ENCODE assay signal across 13 cellular contexts in the genomic region with DNA sequence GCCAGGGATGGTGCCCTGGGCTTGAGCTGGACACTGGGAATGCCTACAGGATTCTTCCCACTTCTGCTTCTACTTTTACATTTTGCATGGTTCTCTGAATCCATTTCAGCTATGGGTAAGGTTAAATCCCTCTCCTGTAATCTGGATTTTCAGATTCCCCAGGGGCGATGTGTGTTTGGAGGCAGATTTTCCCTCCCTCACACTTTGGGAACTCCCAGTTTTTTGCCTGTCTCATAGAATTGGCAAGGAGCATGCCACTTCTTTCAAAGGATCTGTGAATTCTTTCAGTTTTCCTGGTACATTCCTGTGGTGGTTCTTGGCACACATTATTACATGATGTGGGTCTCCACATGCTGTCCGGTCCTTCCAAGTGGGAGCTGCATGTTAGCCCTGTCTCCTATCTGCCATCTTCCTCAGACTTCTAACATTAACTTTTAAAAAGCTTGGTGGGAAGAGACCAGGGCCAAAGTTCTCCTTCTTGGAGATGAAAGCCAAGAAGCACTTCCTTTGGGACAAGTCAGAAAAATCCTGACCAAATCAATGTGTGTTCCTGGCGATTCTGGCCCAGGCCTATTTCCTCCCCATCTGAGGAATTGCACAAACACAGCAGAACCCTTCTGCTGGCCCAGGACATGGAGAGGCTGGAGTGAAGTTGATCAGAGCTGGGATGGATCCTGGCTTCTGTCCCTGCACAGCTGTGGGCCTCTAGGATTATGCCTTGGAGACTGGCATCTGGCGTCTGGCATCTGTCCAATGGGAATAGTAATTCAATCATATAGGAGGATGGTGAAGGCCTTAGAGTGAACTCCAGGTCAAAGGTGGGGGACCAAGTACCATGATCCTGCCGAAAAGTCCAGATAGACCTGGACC. TPM values are rescaled to one million over a fixed set of nuclear protein-coding genes. Genes with fewer than 3 reads are reported as not detected.
A peak's percentile ranks its signal among the peaks of the same experiment; 100 is the strongest.
DNase-seq lines count a peak whose midpoint lies in the region; ATAC-seq and TF ChIP-seq lines count a peak whose summit lies in the region.
"Had no signal": no experiment of that assay in that cellular context is flagged by ENCODE, and none has a peak within 500 bp of the region (broad histone marks: within the 10 kb centered on the region; RNA-seq: fewer than 3 reads in every experiment).

No MANE protein-coding gene starts in this region.

- no peak overlapping the region for H3K4me3 ChIP-seq in fibroblast of the aortic adventitia (ENCODE audit: low read depth, low read length)
- no peak overlapping the region for H3K4me3 ChIP-seq in psoas muscle

- H3K27ac ChIP-seq in psoas muscle: peak overlapping the region; percentile 50

- no peak for TF ChIP-seq CTCF in fibroblast of the aortic adventitia (IDR thresholded peaks at IDR 0.05; ENCODE audit: insufficient read depth, low read length)
- TF ChIP-seq CTCF in psoas muscle (IDR thresholded peaks at IDR 0.05): no peak

- peaks cover 24% of the 10 kb centered on the region for H3K4me1 ChIP-seq in psoas muscle

- no peaks in the 10 kb centered on the region for H3K27me3 ChIP-seq in psoas muscle (ENCODE audit: insufficient read depth in 3 of 3, low read length in 2 of 3)

- ATAC-seq in psoas muscle (peak in 3 of 4 donors; percentile 63 to 72 (median 64)), HG02763 (IDR thresholded peaks at IDR 0.05; ENCODE audit: unreplicated experiment) (no peak), GM18868 (IDR thresholded peaks at IDR 0.05; ENCODE audit: unreplicated experiment) (no peak), HG02973 (IDR thresholded peaks at IDR 0.05; ENCODE audit: unreplicated experiment) (no peak)
- ATAC-seq: activated naive CD4-positive, alpha-beta T cell treated with anti-CD3 and anti-CD28 coated beads, Interleukin-2, amount 50 U/mL, for 72 hours had no signal

- intact Hi-C loops in psoas muscle (cut with DNase I): loop anchor here in 1 of 2 donors (5.0 kb wide), 1 partner anchor 38 kb away; no protein-coding TSS in a partner anchor

- H3K36me3 ChIP-seq in psoas muscle (ENCODE audit: insufficient read depth in 1 of 2, low read depth in 1 of 2): no peaks in the 10 kb centered on the region

- DNase-seq in AG20443 (ENCODE audit: low spot score) (peak; percentile 63), NCI-H524 treated with DMSO at 0.1 percent for 48 hours (lab: John Stamatoyannopoulos, UW) (peak; percentile 55), fibroblast of the aortic adventitia (ENCODE audit: low read depth) (peak; percentile 94), psoas muscle (peak; percentile 57 to 77), C1 segment of cervical spinal cord (lab: John Stamatoyannopoulos, UW) (no peak)
- DNase-seq: effector memory CD4-positive, alpha-beta T cell; GDM1; OCI-M1 had no signal

- WGBS in psoas muscle, 3 donors: 53 to 62% (median 59%) methylated on average over 5 of the region's 5 CpGs

- no peaks in the 10 kb centered on the region for H3K9me3 ChIP-seq in psoas muscle

RNA-seq across cellular contexts. Expression of gene APOL2, which starts 5.4 kb away (rescaled TPM):
- total RNA-seq in fibroblast of the aortic adventitia (ENCODE audit: low replicate concordance) (45.2 and 228 TPM in 2 replicates), psoas muscle (10 to 100 TPM; 24.4 to 54.7 (median 43.6) TPM)
- 10 to 100 TPM; 17.5 to 52.2 (median 26.8) TPM for polyA plus RNA-seq in psoas muscle

RNA-seq across cellular contexts. Expression of gene APOL1, which starts 8.2 kb away (rescaled TPM):
- total RNA-seq in fibroblast of the aortic adventitia (ENCODE audit: low replicate concordance) (10.3 and 29.4 TPM in 2 replicates), psoas muscle (10 to 100 TPM in 3 of 4 donors, 1 to 10 TPM in 1; 5.7 to 16.3 (median 13.5) TPM)
- 1 to 10 TPM; 5.3 to 6.0 (median 5.8) TPM for polyA plus RNA-seq in psoas muscle

RNA-seq across cellular contexts. Expression of gene APOL4, which starts 43.1 kb away (rescaled TPM):
- total RNA-seq in fibroblast of the aortic adventitia (ENCODE audit: low replicate concordance) (2.0 and 3.1 TPM in 2 replicates), psoas muscle (1 to 10 TPM in 3 of 4 donors, under 1 TPM in 1; 0.86 to 6.8 (median 2.5) TPM)
- polyA plus RNA-seq in psoas muscle: 1 to 10 TPM; 1.1 to 2.1 (median 1.6) TPM
- total RNA-seq: HT1080 had no signal

Comparison
In these comparisons a context has a peak if more than half of its experiments do, and no peak if none do; other contexts are left out.
1. DNase-seq: peak in AG20443 (single experiment), NCI-H524 treated with DMSO at 0.1 percent for 48 hours (single experiment), fibroblast of the aortic adventitia (single experiment) and psoas muscle (2 of 2); none in C1 segment of cervical spinal cord (0 of 14).
2. ATAC-seq: peak in psoas muscle (3 of 4); none in HG02763 (single experiment), GM18868 (single experiment) and HG02973 (single experiment).